ENCODE assay signal across 25 cellular contexts in the genomic region with DNA sequence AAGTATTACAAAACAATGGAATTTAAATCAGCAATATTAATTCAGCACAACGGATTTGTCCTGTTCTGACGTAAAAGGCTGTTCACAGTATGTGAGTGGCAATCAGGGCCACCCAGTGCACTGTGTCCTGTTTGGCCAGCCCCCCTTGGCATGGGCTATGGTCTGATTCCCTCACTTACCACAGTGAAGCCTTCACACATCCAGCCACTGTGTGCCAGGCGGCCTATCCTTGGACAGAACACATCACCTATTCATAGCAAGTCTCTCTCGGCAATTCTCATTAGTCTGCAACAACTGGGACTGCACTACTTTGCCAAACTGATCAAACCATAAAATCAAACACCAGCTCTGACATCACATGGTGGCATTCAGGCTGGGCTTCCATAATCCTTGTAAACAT.
"Had no signal": no experiment of that assay in that cellular context is flagged by ENCODE, and none has a peak within 500 bp of the region (broad histone marks: within the 10 kb centered on the region; RNA-seq: fewer than 3 reads in every experiment).

No MANE protein-coding gene starts in this region.

- H3K4me1 Mint-ChIP-seq: activated CD4-positive, alpha-beta T cell treated with anti-CD3 and anti-CD28 coated beads, Interleukin-2, amount 10 ng/mL, durations not matched to agents 7 days and 5 days; T-cell had no signal

- H3K9me3 Mint-ChIP-seq: activated T-cell treated with anti-CD3 and anti-CD28 coated beads, Interleukin-2, amount 50 U/mL, for 4 hours had no signal

- FAIRE-seq: astrocyte, TTC549 had no signal

- H3K36me3 ChIP-seq: cardiac muscle cell had no signal

- H3K27ac ChIP-seq: cardiac muscle cell, SK-N-MC had no signal

- ATAC-seq: activated T-cell treated with anti-CD3 and anti-CD28 coated beads, Interleukin-2, amount 50 U/mL, for 4 hours; Right ventricle myocardium inferior; T-cell had no signal

- H3K4me3 ChIP-seq: cardiac muscle cell, SK-N-MC had no signal

- H3K27ac Mint-ChIP-seq: activated CD4-positive, alpha-beta memory T cell treated with anti-CD3 and anti-CD28 coated beads for 36 hours; activated CD4-positive, alpha-beta T cell treated with anti-CD3 and anti-CD28 coated beads, Interleukin-2, amount 10 ng/mL, durations not matched to agents 7 days and 5 days; activated naive CD8-positive, alpha-beta T cell; brain; T-cell had no signal

- H3K36me3 Mint-ChIP-seq: activated CD4-positive, alpha-beta memory T cell treated with anti-CD3 and anti-CD28 coated beads for 36 hours; activated naive CD8-positive, alpha-beta T cell; brain; T-cell had no signal

- H3K27me3 Mint-ChIP-seq: activated CD4-positive, alpha-beta T cell treated with anti-CD3 and anti-CD28 coated beads, Interleukin-2, amount 10 ng/mL, durations not matched to agents 7 days and 5 days had no signal

- H3K4me3 Mint-ChIP-seq: activated CD4-positive, alpha-beta memory T cell treated with anti-CD3 and anti-CD28 coated beads for 36 hours; activated CD4-positive, alpha-beta T cell treated with anti-CD3 and anti-CD28 coated beads, Interleukin-2, amount 10 ng/mL, durations not matched to agents 7 days and 5 days; activated naive CD8-positive, alpha-beta T cell; activated T-cell treated with anti-CD3 and anti-CD28 coated beads, Interleukin-2, amount 50 U/mL, for 4 hours; brain; T-cell had no signal

- DNase-seq: activated CD4-positive, alpha-beta memory T cell treated with anti-CD3 and anti-CD28 coated beads for 36 hours; activated CD4-positive, alpha-beta T cell treated with anti-CD3 and anti-CD28 coated beads, Interleukin-2, amount 10 ng/mL, durations not matched to agents 7 days and 5 days; activated CD4-positive, CD25-positive, alpha-beta regulatory T cell; activated CD8-positive, alpha-beta memory T cell treated with anti-CD3 and anti-CD28 coated beads for 24 hours; activated effector memory CD4-positive, alpha-beta T cell treated with anti-CD3 and anti-CD28 coated beads, Interleukin-2, amount 50 U/mL, for 16 hours; activated naive CD4-positive, alpha-beta T cell treated with Interleukin-2 at 50 U/mL for 16 hours; activated T-cell treated with anti-CD3 and anti-CD28 coated beads, Interleukin-2, amount 50 U/mL, for 4 hours; KG1; NCI-H1048; NCI-H146; NCI-H1930; NCI-H2171; NCI-H2227 treated with DMSO at 0.1 percent for 48 hours; NCI-H82; RPMI8226; T-cell; T-helper 2 cell; T1000 had no signal
